In the genomic region with DNA sequence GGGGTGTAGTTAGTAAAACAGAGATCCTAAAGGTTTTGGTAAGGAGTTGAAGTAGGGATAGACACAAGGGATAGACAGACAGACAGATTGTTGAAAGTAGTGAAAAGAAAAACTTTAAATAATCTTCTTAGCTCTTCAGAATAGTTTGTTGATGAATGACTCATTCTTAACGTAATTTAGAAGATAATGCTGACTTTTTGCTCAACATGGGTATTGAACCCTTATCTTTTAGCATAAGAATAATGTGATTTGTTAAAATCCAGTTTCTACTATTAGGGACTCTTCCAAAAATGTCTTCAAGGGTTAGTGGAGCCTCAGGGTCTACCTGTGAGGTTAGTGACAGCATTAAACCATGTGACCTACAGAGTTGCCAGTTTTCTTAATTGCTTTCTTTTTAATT, we compare ENCODE assay signal across 1 cellular context.
A peak's percentile ranks its signal among the peaks of the same experiment; 100 is the strongest.
TF ChIP-seq lines count a peak whose summit lies in the region.

No MANE protein-coding gene starts in this region.

TF ChIP-seq in SK-N-SH treated with all-trans-retinoic acid at 6 μM for 48 hours, 23 proteins besides CTCF, POLR2A, EP300 and RAD21 (continued from another document):
- TF ChIP-seq, protein P1, sequence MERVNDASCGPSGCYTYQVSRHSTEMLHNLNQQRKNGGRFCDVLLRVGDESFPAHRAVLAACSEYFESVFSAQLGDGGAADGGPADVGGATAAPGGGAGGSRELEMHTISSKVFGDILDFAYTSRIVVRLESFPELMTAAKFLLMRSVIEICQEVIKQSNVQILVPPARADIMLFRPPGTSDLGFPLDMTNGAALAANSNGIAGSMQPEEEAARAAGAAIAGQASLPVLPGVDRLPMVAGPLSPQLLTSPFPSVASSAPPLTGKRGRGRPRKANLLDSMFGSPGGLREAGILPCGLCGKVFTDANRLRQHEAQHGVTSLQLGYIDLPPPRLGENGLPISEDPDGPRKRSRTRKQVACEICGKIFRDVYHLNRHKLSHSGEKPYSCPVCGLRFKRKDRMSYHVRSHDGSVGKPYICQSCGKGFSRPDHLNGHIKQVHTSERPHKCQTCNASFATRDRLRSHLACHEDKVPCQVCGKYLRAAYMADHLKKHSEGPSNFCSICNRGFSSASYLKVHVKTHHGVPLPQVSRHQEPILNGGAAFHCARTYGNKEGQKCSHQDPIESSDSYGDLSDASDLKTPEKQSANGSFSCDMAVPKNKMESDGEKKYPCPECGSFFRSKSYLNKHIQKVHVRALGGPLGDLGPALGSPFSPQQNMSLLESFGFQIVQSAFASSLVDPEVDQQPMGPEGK (CRISPR knock-in tag; IDR thresholded peaks at IDR 0.05; ENCODE audit: borderline replicate concordance), result no peak
- TF ChIP-seq GLIS3 (CRISPR knock-in tag; IDR thresholded peaks at IDR 0.05), result no peak
- 0 out of 2 replicates have a peak, but pooled peaks have one; percentile 26 for TF ChIP-seq ZFP3 (CRISPR knock-in tag; IDR thresholded peaks at IDR 0.05)
- TF ChIP-seq OSR1 (CRISPR knock-in tag; IDR thresholded peaks at IDR 0.05), result no peak
- no peak for TF ChIP-seq CREB5 (CRISPR knock-in tag; IDR thresholded peaks at IDR 0.05; ENCODE audit: low read depth)
- TF ChIP-seq ISL1 (CRISPR knock-in tag; IDR thresholded peaks at IDR 0.05), result peak; percentile 88
